12 cellular contexts compared by ENCODE assay signal in genomic region chrX:20144491-20144890, GRCh38. TPM values are rescaled to one million over a fixed set of nuclear protein-coding genes. Genes with fewer than 3 reads are reported as not detected.
DNase-seq lines count a peak whose midpoint lies in the region; ATAC-seq and TF ChIP-seq lines count a peak whose summit lies in the region.
"Had no signal": no experiment of that assay in that cellular context is flagged by ENCODE, and none has a peak within 500 bp of the region (broad histone marks: within the 10 kb centered on the region; RNA-seq: fewer than 3 reads in every experiment).

No MANE protein-coding gene starts in this region.

- no peak overlapping the region for H3K23ac ChIP-seq in neuronal stem cell (ENCODE audit: low read depth, low read length, poor library complexity)

- H3K9ac ChIP-seq in BLaER1 treated with 17β-estradiol and CSF1 and Interleukin-3, amounts not matched to agents 10 nM and 100 nM: no peak overlapping the region
- no peak overlapping the region for H3K9ac ChIP-seq in neuronal stem cell (ENCODE audit: low read depth, low read length, poor library complexity)

- no CpG with 5 or more reads among the region's 3 CpGs for WGBS in neuronal stem cell (ENCODE audit: extremely low coverage in 2 of 2, insufficient read length in 2 of 2, insufficient replicate concordance in 1 of 2), 2 donors

- peaks cover 20 to 71% (median 41%) of the 10 kb centered on the region in 10 experiments for H3K4me1 ChIP-seq in BLaER1 treated with 17β-estradiol and CSF1 and Interleukin-3, amounts not matched to agents 10 nM and 100 nM
- no peaks in the 10 kb centered on the region for H3K4me1 ChIP-seq in neuronal stem cell (ENCODE audit: control insufficient read depth in 2 of 2, insufficient read depth in 1 of 2, low read depth in 1 of 2, low read length in 2 of 2)

- H3K4me3 ChIP-seq in BLaER1 treated with 17β-estradiol and CSF1 and Interleukin-3, amounts not matched to agents 10 nM and 100 nM: no peak overlapping the region
- no peak overlapping the region for H3K4me3 ChIP-seq in fibroblast of pulmonary artery (replicated peaks; ENCODE audit: low read depth, low read length)
- no peak overlapping the region for H3K4me3 ChIP-seq in neuronal stem cell (ENCODE audit: low read length in 2 of 2)
- H3K4me3 ChIP-seq: right lobe of liver had no signal

- ATAC-seq in left lobe of liver (no peak), GM21723 (IDR thresholded peaks at IDR 0.05; ENCODE audit: unreplicated experiment) (no peak)
- ATAC-seq: activated CD8-positive, alpha-beta memory T cell treated with anti-CD3 and anti-CD28 coated beads, Interleukin-2, amount 10 ng/mL, durations not matched to agents 7 days and 5 days; right lobe of liver; T-helper 17 cell had no signal

- H2BK12ac ChIP-seq in neuronal stem cell (ENCODE audit: low read length): no peak overlapping the region

- no peak overlapping the region for H2AK5ac ChIP-seq in neuronal stem cell (ENCODE audit: low read depth, low read length)

- DNase-seq in GM03348 (ENCODE audit: low spot score) (peak; percentile 28), RKO (ENCODE audit: low spot score) (peak; percentile 88), fibroblast of pulmonary artery (ENCODE audit: low read depth) (peak; percentile 33), left lobe of liver (ENCODE audit: low spot score) (no peak), neuronal stem cell (ENCODE audit: low spot score) (no peak)
- DNase-seq: activated CD8-positive, alpha-beta memory T cell treated with anti-CD3 and anti-CD28 coated beads, Interleukin-2, amount 10 ng/mL, durations not matched to agents 7 days and 5 days; aorta; NCI-H2029; right lobe of liver; T-helper 17 cell had no signal

- H3K27ac ChIP-seq in BLaER1 treated with 17β-estradiol and CSF1 and Interleukin-3, amounts not matched to agents 10 nM and 100 nM: peak overlapping the region in 3 of 11 experiments; percentile 15 to 31 (median 18); a peak in 2 of 22 replicates
- H3K27ac ChIP-seq in neuronal stem cell (replicated peaks; ENCODE audit: low read length): no peak overlapping the region
- H3K27ac ChIP-seq: right lobe of liver had no signal

- H3K36me3 ChIP-seq in BLaER1 treated with 17β-estradiol and CSF1 and Interleukin-3, amounts not matched to agents 10 nM and 100 nM: peaks cover 1 to 8% (median 7%) of the 10 kb centered on the region in 11 experiments; a peak in 19 of 22 replicates
- H3K36me3 ChIP-seq in neuronal stem cell (replicated peaks in 1 of 2; ENCODE audit: control insufficient read depth in 2 of 2, insufficient read depth in 2 of 2, low read length in 2 of 2): peaks cover 0 to 11% of the 10 kb centered on the region in 2 donors
- H3K36me3 ChIP-seq: right lobe of liver had no signal

- no peak overlapping the region for H3K14ac ChIP-seq in neuronal stem cell (ENCODE audit: low read length)

- TF ChIP-seq CTCF in fibroblast of pulmonary artery (IDR thresholded peaks at IDR 0.05; ENCODE audit: low read length, missing control alignments): no peak

- peaks cover 12 to 21% (median 17%) of the 10 kb centered on the region in 11 experiments; a peak in 21 of 22 replicates for H4K20me1 ChIP-seq in BLaER1 treated with 17β-estradiol and CSF1 and Interleukin-3, amounts not matched to agents 10 nM and 100 nM

- H4K91ac ChIP-seq in neuronal stem cell (ENCODE audit: low read depth, low read length, poor library complexity): no peak overlapping the region

- H3K79me1 ChIP-seq in neuronal stem cell (ENCODE audit: low read depth, low read length): no peaks in the 10 kb centered on the region

- no peaks in the 10 kb centered on the region for H3K9me3 ChIP-seq in BLaER1 treated with 17β-estradiol and CSF1 and Interleukin-3, amounts not matched to agents 10 nM and 100 nM (replicated peaks in 1 of 11)
- no peaks in the 10 kb centered on the region for H3K9me3 ChIP-seq in neuronal stem cell (replicated peaks in 1 of 2; ENCODE audit: control insufficient read depth in 2 of 2, insufficient read depth in 1 of 2, low read depth in 1 of 2, low read length in 2 of 2)
- H3K9me3 ChIP-seq: right lobe of liver had no signal

- H2BK15ac ChIP-seq in neuronal stem cell (ENCODE audit: low read length): no peak overlapping the region

- H4K8ac ChIP-seq in neuronal stem cell (ENCODE audit: low read depth, low read length): no peak overlapping the region

- H3K27me3 ChIP-seq in BLaER1 treated with 17β-estradiol and CSF1 and Interleukin-3, amounts not matched to agents 10 nM and 100 nM: no peaks in the 10 kb centered on the region
- no peaks in the 10 kb centered on the region for H3K27me3 ChIP-seq in neuronal stem cell (ENCODE audit: control insufficient read depth in 3 of 3, insufficient read depth in 3 of 3, low read depth in 1 of 3, low read length in 3 of 3)
- H3K27me3 ChIP-seq: right lobe of liver had no signal

- H3K18ac ChIP-seq in neuronal stem cell (ENCODE audit: low read length): no peak overlapping the region

- no peak overlapping the region for H2AFZ ChIP-seq in neuronal stem cell (ENCODE audit: low read length)

- H2BK120ac ChIP-seq in neuronal stem cell (ENCODE audit: low read depth, low read length): no peak overlapping the region

- H2BK5ac ChIP-seq in neuronal stem cell (ENCODE audit: low read length): no peak overlapping the region

- no peak overlapping the region for H3K4ac ChIP-seq in neuronal stem cell (ENCODE audit: low read length)

- H3K4me2 ChIP-seq in BLaER1 treated with 17β-estradiol and CSF1 and Interleukin-3, amounts not matched to agents 10 nM and 100 nM: peak overlapping the region in 8 of 11 experiments; percentile 7 to 83 (median 24); a peak in 13 of 22 replicates
- H3K4me2 ChIP-seq in neuronal stem cell (ENCODE audit: insufficient read depth, low read length, poor library complexity, severe bottlenecking): no peak overlapping the region

RNA-seq across cellular contexts. Expression of gene EIF1AX, which starts 2.9 kb away (rescaled TPM):
- total RNA-seq in left lobe of liver: 40.5 TPM
- 54.5 TPM for polyA plus RNA-seq in neuronal stem cell (2013, experiment 1 of 2)
- 56.3 TPM for polyA plus RNA-seq in neuronal stem cell (2013, experiment 2 of 2)

RNA-seq across cellular contexts. Expression of gene MAP7D2, which starts 27.8 kb away (rescaled TPM):
- 0.08 TPM for total RNA-seq in left lobe of liver
- polyA plus RNA-seq in neuronal stem cell (2013, experiment 1 of 2): 1.8 TPM
- polyA plus RNA-seq in neuronal stem cell (2013, experiment 2 of 2): 2.1 TPM

Comparison
In these comparisons a context has a peak if more than half of its experiments do, and no peak if none do; other contexts are left out.
1. DNase-seq: peak in GM03348 (single experiment), RKO (single experiment) and fibroblast of pulmonary artery (single experiment); none in left lobe of liver (single experiment) and neuronal stem cell (single experiment).